In the genomic region with DNA sequence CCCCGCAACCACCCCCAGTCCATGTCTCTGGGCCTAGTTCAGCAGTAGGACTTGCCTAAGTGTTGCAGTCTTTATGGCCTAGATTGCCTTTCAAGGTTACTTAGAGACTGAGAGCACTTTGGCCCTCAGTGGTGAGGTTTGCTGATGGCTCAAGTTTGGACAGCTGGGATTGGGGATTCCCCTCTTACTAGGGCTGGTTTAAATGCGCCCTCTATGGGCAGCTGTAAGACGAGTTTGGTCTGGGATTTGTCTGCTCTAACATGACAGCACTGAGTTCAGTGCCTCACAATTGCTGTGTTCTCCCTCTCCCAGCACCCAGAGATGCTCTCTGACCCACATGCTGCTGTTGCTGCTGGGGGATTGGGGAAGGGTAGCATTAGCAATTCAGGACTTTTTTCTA, we compare ENCODE assay signal across 9 cellular contexts. TPM values are rescaled to one million over a fixed set of nuclear protein-coding genes. Genes with fewer than 3 reads are reported as not detected.
A peak's percentile ranks its signal among the peaks of the same experiment; 100 is the strongest.
DNase-seq lines count a peak whose midpoint lies in the region; ATAC-seq and TF ChIP-seq lines count a peak whose summit lies in the region.
"Had no signal": no experiment of that assay in that cellular context is flagged by ENCODE, and none has a peak within 500 bp of the region (broad histone marks: within the 10 kb centered on the region; RNA-seq: fewer than 3 reads in every experiment).

No MANE protein-coding gene starts in this region.

- H3K36me3 ChIP-seq in cardiac muscle cell (no peaks in the 10 kb centered on the region), endodermal cell (ENCODE audit: control insufficient read depth, insufficient read depth, low read length) (no peaks in the 10 kb centered on the region)

- H3K27me3 ChIP-seq in cardiac muscle cell, result no peaks in the 10 kb centered on the region
- H3K27me3 ChIP-seq in endodermal cell (ENCODE audit: control insufficient read depth, insufficient read depth, low read length, poor library complexity, severe bottlenecking), result no peaks in the 10 kb centered on the region

- no peaks in the 10 kb centered on the region for H3K36me3 Mint-ChIP-seq in endodermal cell (ENCODE audit: low read depth)

- no peak for TF ChIP-seq EP300 in Ishikawa (IDR thresholded peaks at IDR 0.05; ENCODE audit: borderline replicate concordance)

- ATAC-seq in Right ventricle myocardium inferior, result no peak

- H3K27ac Mint-ChIP-seq in endodermal cell, result no peak overlapping the region
- H3K27ac Mint-ChIP-seq: stimulated activated naive CD8-positive, alpha-beta T cell treated with anti-CD3 and anti-CD28 coated beads, Interleukin-15, Interleukin-2, amounts not matched to agents 100 ng/mL and 50 ng/mL, for 24 hours had no signal

- H3K9me3 ChIP-seq in cardiac muscle cell (ENCODE audit: low read depth) (no peaks in the 10 kb centered on the region), endodermal cell (ENCODE audit: control insufficient read depth, low read length) (no peaks in the 10 kb centered on the region)

- no peak overlapping the region for H3K27ac ChIP-seq in cardiac muscle cell
- no peak overlapping the region for H3K27ac ChIP-seq in endodermal cell (ENCODE audit: low read depth, low read length)
- no peak overlapping the region for H3K27ac ChIP-seq in coronary artery

- TF ChIP-seq CTCF in cardiac muscle cell (IDR thresholded peaks at IDR 0.05; ENCODE audit: low read depth, low read length) (no peak), endodermal cell (conservative IDR thresholded peaks at IDR 0.05) (peak; percentile 88), coronary artery (IDR thresholded peaks at IDR 0.05) (no peak)

- intact Hi-C loops in Right ventricle myocardium inferior (cut with DNase I), result no loop called here

- peaks cover 8% of the 10 kb centered on the region for H3K4me1 Mint-ChIP-seq in endodermal cell

- TF ChIP-seq RAD21 in Ishikawa (IDR thresholded peaks at IDR 0.05; ENCODE audit: low read depth), result peak; percentile 55

- whole genome bisulfite sequencing in endodermal cell (ENCODE audit: insufficient coverage in 1 of 2, insufficient read length in 1 of 2), 2 experiments, result 46% methylated on average over 3 of the region's 3 CpGs; no CpG with 5 or more reads in 1 of the 2 experiments

- H3K9ac ChIP-seq in endodermal cell (ENCODE audit: extremely low read depth, low read length, poor library complexity, severe bottlenecking), result no peak overlapping the region

- H3K4me3 ChIP-seq in cardiac muscle cell, result no peak overlapping the region
- no peak overlapping the region for H3K4me3 ChIP-seq in endodermal cell (ENCODE audit: low read length)
- H3K4me3 ChIP-seq in coronary artery, result no peak overlapping the region

- no peaks in the 10 kb centered on the region for H3K27me3 Mint-ChIP-seq in endodermal cell (ENCODE audit: insufficient read depth)

- no peaks in the 10 kb centered on the region for H3K4me1 ChIP-seq in cardiac muscle cell (ENCODE audit: low read depth)
- no peaks in the 10 kb centered on the region for H3K4me1 ChIP-seq in endodermal cell (ENCODE audit: control insufficient read depth, insufficient read depth, low read length)

- H3K4me3 Mint-ChIP-seq in endodermal cell, result no peak overlapping the region
- H3K4me3 Mint-ChIP-seq: stimulated activated naive CD8-positive, alpha-beta T cell treated with anti-CD3 and anti-CD28 coated beads, Interleukin-15, Interleukin-2, amounts not matched to agents 100 ng/mL and 50 ng/mL, for 24 hours had no signal

- no peaks in the 10 kb centered on the region for H3K9me3 Mint-ChIP-seq in endodermal cell

- DNase-seq in cardiac muscle cell (ENCODE audit: low read depth in 1 of 2, low spot score in 1 of 2), result peak; percentile 7 to 52
- no peak for DNase-seq in Right ventricle myocardium inferior (ENCODE audit: missing footprints)
- DNase-seq in endodermal cell, result peak; percentile 67
- DNase-seq in SIG-M5 (lab: John Stamatoyannopoulos, UW), result no peak
- no peak for DNase-seq in coronary artery (ENCODE audit: low spot score)
- no peak for DNase-seq in cerebellar nuclear complex (lab: John Stamatoyannopoulos, UW)
- DNase-seq in NCI-H128 (lab: John Stamatoyannopoulos, UW; ENCODE audit: unreplicated experiment), result no peak

TF ChIP-seq in Ishikawa, 13 proteins besides CTCF, POLR2A, EP300 and RAD21:
- TF ChIP-seq REST (IDR thresholded peaks at IDR 0.05; ENCODE audit: low read depth) (no peak), YY1 (IDR thresholded peaks at IDR 0.05; ENCODE audit: low read depth) (no peak), ZBTB7A (IDR thresholded peaks at IDR 0.05; ENCODE audit: low read depth) (no peak)
- TF ChIP-seq, protein P1, sequence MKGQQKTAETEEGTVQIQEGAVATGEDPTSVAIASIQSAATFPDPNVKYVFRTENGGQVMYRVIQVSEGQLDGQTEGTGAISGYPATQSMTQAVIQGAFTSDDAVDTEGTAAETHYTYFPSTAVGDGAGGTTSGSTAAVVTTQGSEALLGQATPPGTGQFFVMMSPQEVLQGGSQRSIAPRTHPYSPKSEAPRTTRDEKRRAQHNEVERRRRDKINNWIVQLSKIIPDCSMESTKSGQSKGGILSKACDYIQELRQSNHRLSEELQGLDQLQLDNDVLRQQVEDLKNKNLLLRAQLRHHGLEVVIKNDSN (IDR thresholded peaks at IDR 0.05), result no peak

RNA-seq across cellular contexts. Expression of gene DACH2, which starts 23.1 kb away (rescaled TPM):
- total RNA-seq in cardiac muscle cell, result 0.32 and 0.69 TPM in 2 replicates
- polyA plus RNA-seq in cardiac muscle cell, result 0.65 TPM in 1 of 2 replicates, not detected in the other
- total RNA-seq in Right ventricle myocardium inferior, result not detected
- total RNA-seq in endodermal cell, result 1 to 10 TPM; 2.2 to 2.3 TPM
- 10.2 TPM for polyA plus RNA-seq in endodermal cell (2013, experiment 1 of 2)
- polyA plus RNA-seq in endodermal cell (2013, experiment 2 of 2), result 9.0 TPM

Comparison
In these comparisons a context has a peak if more than half of its experiments do, and no peak if none do; other contexts are left out.
1. DNase-seq: peak in cardiac muscle cell (2 of 2) and endodermal cell (single experiment); none in Right ventricle myocardium inferior (single experiment), SIG-M5 (single experiment), coronary artery (single experiment), cerebellar nuclear complex (0 of 2) and NCI-H128 (single experiment).